8 cellular contexts compared by ENCODE assay signal in the genomic region with DNA sequence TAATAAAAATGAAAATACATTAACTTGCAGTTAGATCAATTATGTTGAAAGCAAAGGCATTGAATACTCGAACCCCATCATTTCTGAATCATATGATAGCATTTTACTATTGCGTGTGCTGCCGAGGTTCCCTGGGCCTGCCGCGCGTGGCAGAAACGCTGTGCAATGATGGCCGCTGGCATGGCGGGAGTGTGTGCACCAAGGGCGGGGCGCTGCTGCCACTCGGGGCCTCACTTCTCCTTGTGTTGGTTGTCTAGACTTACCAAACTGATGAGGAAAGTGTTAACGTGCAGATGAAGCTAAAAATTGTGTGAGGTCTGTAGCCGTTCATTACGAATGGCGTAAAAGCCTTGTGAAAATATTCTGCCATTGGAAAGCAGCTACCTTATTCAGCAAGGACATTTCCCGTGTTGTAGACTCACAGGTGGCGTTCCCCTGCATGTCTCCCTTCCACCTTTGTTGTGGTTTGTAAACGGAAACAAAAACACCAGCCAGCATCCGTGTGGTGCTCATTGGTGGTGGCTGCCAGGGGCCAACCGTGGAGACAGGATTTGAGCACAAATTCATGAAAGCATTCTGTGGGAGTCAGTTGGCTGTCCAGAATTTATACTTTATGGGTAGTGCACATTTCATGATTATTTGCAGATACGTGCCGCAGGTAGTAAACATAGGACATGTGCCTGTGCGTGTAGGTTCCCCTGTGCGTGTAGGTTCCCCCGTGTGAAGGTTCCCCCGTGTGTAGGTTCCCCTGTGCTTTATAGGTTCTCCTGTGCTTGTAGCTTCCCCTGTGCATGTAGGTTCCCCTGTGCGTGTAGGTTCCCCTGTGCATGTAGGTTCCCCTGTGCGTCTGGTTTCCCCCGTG. TPM values are rescaled to one million over a fixed set of nuclear protein-coding genes. Genes with fewer than 3 reads are reported as not detected.
DNase-seq lines count a peak whose midpoint lies in the region; ATAC-seq and TF ChIP-seq lines count a peak whose summit lies in the region.

No MANE protein-coding gene starts in this region.

- H3K36me3 ChIP-seq in hepatocyte (replicated peaks; ENCODE audit: insufficient read depth, low read depth): no peaks in the 10 kb centered on the region

- peak overlapping the region; percentile 86 for H3K27ac Mint-ChIP-seq in central memory CD8-positive, alpha-beta T cell (ENCODE audit: low read depth)

- H3K4me3 ChIP-seq in hepatocyte: no peak overlapping the region

- H3K9me3 Mint-ChIP-seq in central memory CD8-positive, alpha-beta T cell: no peaks in the 10 kb centered on the region

- no peaks in the 10 kb centered on the region for H3K9me3 ChIP-seq in hepatocyte (ENCODE audit: low read depth)

- peaks cover 14% of the 10 kb centered on the region for H3K36me3 Mint-ChIP-seq in central memory CD8-positive, alpha-beta T cell (ENCODE audit: insufficient read depth)

- H3K9me2 ChIP-seq in hepatocyte (replicated peaks; ENCODE audit: insufficient read depth): no peaks in the 10 kb centered on the region

- H3K79me2 ChIP-seq in hepatocyte: peaks cover 65% of the 10 kb centered on the region

- H2AFZ ChIP-seq in hepatocyte: no peak overlapping the region

- ATAC-seq in central memory CD8-positive, alpha-beta T cell (replicated peaks; ENCODE audit: extremely low read depth, poor library complexity, severe bottlenecking): peak; percentile 86
- no peak for ATAC-seq in HG02840 (IDR thresholded peaks at IDR 0.05; ENCODE audit: low FRiP score, unreplicated experiment)

- peak overlapping the region; percentile 90 for H3K4me3 Mint-ChIP-seq in central memory CD8-positive, alpha-beta T cell

- peaks cover 28% of the 10 kb centered on the region for H3K4me1 Mint-ChIP-seq in central memory CD8-positive, alpha-beta T cell

- H3K27me3 ChIP-seq in hepatocyte: no peaks in the 10 kb centered on the region

- 95% methylated on average over 30 of the region's 30 CpGs for WGBS in hepatocyte (ENCODE audit: low lambda C conversion rate, missing lambda C conversion rate)

- TF ChIP-seq POLR2A in GM19099 (IDR thresholded peaks at IDR 0.05; ENCODE audit: extremely low read depth, insufficient read length, low read depth): peak; percentile 53

- TF ChIP-seq CTCF in hepatocyte (IDR thresholded peaks at IDR 0.05; ENCODE audit: poor library complexity): no peak

- no peak overlapping the region for H3K4me2 ChIP-seq in hepatocyte

- DNase-seq in activated CD4-positive, alpha-beta T cell treated with anti-CD3 and anti-CD28 coated beads for 4 hours: peak; percentile 64 to 65
- DNase-seq in central memory CD8-positive, alpha-beta T cell (ENCODE audit: low spot score in 2 of 2): peak; percentile 43 to 76
- peak; percentile 27 to 43 (median 39) for DNase-seq in stimulated activated CD4-positive, alpha-beta T cell treated with anti-CD3 and anti-CD28 coated beads, TNF-alpha, amount 100 ng/mL, for 48 hours (ENCODE audit: low read depth in 3 of 3)
- no peak for DNase-seq in HuH-7 (ENCODE audit: low spot score)
- no peak for DNase-seq in hepatocyte (ENCODE audit: low spot score)
- no peak for DNase-seq in COLO829 (ENCODE audit: low spot score)

- H3K27ac ChIP-seq in hepatocyte: no peak overlapping the region

- peaks cover 5% of the 10 kb centered on the region for H4K20me1 ChIP-seq in hepatocyte (ENCODE audit: insufficient read depth, poor library complexity, severe bottlenecking)

- peaks cover 25% of the 10 kb centered on the region for H3K4me1 ChIP-seq in hepatocyte (ENCODE audit: insufficient read depth)

- H3K27me3 Mint-ChIP-seq in central memory CD8-positive, alpha-beta T cell: no peaks in the 10 kb centered on the region

RNA-seq across cellular contexts. Expression of a gene that starts 5.9 kb away (rescaled TPM):
- total RNA-seq in hepatocyte: 21.2 and 21.8 TPM in 2 replicates
- 31.0 and 32.6 TPM in 2 replicates for polyA plus RNA-seq in hepatocyte

Comparison
In these comparisons a context has a peak if more than half of its experiments do, and no peak if none do; other contexts are left out.
1. DNase-seq: peak in activated CD4-positive, alpha-beta T cell treated with anti-CD3 and anti-CD28 coated beads for 4 hours (2 of 2), central memory CD8-positive, alpha-beta T cell (2 of 2) and stimulated activated CD4-positive, alpha-beta T cell treated with anti-CD3 and anti-CD28 coated beads, TNF-alpha, amount 100 ng/mL, for 48 hours (3 of 3); none in HuH-7 (single experiment), hepatocyte (single experiment) and COLO829 (single experiment).